In the genomic region with DNA sequence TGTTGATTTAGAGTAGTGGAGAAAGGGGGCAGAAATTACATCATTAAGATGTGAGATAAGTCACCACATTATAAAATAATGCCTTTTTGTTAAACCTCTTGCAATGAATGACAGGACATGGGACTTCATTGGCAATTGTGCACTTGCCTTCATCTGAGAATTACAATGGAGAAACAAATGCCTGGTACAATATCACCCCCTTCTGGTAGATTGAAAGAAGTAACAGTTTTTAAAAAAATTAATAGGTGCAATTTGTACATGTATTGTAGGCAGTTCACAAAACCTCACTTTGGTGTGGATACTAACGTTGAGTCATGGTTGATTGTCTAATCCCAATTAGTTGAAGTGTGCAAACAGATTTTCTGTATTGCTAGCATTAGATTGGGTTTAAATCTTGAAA, we compare ENCODE assay signal across 1 cellular context.
A peak's percentile ranks its signal among the peaks of the same experiment; 100 is the strongest.
TF ChIP-seq lines count a peak whose summit lies in the region.

No MANE protein-coding gene starts in this region.

TF ChIP-seq in GM12878, 131 proteins besides CTCF, POLR2A, EP300 and RAD21:
- no peak for TF ChIP-seq SKIL (IDR thresholded peaks at IDR 0.05; ENCODE audit: low read depth, poor library complexity, severe bottlenecking)
- TF ChIP-seq TAF1 (IDR thresholded peaks at IDR 0.05; ENCODE audit: borderline replicate concordance, low read depth, low read length): no peak
- no peak for TF ChIP-seq IRF4 (IDR thresholded peaks at IDR 0.05; ENCODE audit: low read depth, low read length)
- TF ChIP-seq SMC3 (IDR thresholded peaks at IDR 0.05; ENCODE audit: borderline replicate concordance, low read length): peak; percentile 96
- TF ChIP-seq ZNF384 (IDR thresholded peaks at IDR 0.05; ENCODE audit: borderline replicate concordance, low read depth, low read length): peak; percentile 72
- no peak for TF ChIP-seq NFYA (IDR thresholded peaks at IDR 0.05; ENCODE audit: borderline replicate concordance, low read depth, low read length)
- TF ChIP-seq PKNOX1 (IDR thresholded peaks at IDR 0.05): peak; percentile 23; the same call in 1 of the 2 replicates
- no peak for TF ChIP-seq ETV6 (conservative IDR thresholded peaks at IDR 0.05 in 1 of 2, IDR thresholded peaks at IDR 0.05 in 1 of 2; ENCODE audit: borderline replicate concordance in 1 of 2, low read depth in 1 of 2)
- no peak for TF ChIP-seq NFIC (IDR thresholded peaks at IDR 0.05; ENCODE audit: low read depth, low read length)
- TF ChIP-seq SRF (IDR thresholded peaks at IDR 0.05; ENCODE audit: low read depth in 2 of 2, low read length in 2 of 2): no peak
- no peak for TF ChIP-seq EGR1 (IDR thresholded peaks at IDR 0.05; ENCODE audit: borderline replicate concordance in 1 of 2, low read depth in 2 of 2, low read length in 2 of 2)
- TF ChIP-seq BACH1 (IDR thresholded peaks at IDR 0.05; ENCODE audit: borderline replicate concordance): no peak
- 0 out of 2 replicates have a peak, but pooled peaks have one; percentile 6 for TF ChIP-seq MEF2A (IDR thresholded peaks at IDR 0.05; ENCODE audit: insufficient read depth, low read depth, low read length)
- TF ChIP-seq JUNB (IDR thresholded peaks at IDR 0.05): no peak
